8 cellular contexts compared by ENCODE assay signal in genomic region chrX:1453951-1454785, GRCh38. TPM values are rescaled to one million over a fixed set of nuclear protein-coding genes. Genes with fewer than 3 reads are reported as not detected.
A peak's percentile ranks its signal among the peaks of the same experiment; 100 is the strongest.
DNase-seq lines count a peak whose midpoint lies in the region; ATAC-seq, FAIRE-seq and TF ChIP-seq lines count a peak whose summit lies in the region.

No MANE protein-coding gene starts in this region.

- H3K4me3 Mint-ChIP-seq in T-helper 2 cell treated with Interferon-gamma antibody and Interleukin-4, amounts not matched to agents 5 μg/mL and 100 μg/mL, for 36 hours = peak overlapping the region; percentile 65

- peak overlapping the region; percentile 74 to 84 (median 79); a peak in 3 of 6 replicates for H3K4me3 ChIP-seq in HepG2 (replicated peaks in 1 of 3; ENCODE audit: insufficient read depth in 1 of 3, low read depth in 2 of 3, low read length in 3 of 3)

- H3K9me3 ChIP-seq in HepG2 (ENCODE audit: low read length) = no peaks in the 10 kb centered on the region

- TF ChIP-seq CTCF in HepG2 (CRISPR knock-in tag; IDR thresholded peaks at IDR 0.05) = peak; percentile 94

- H3K27me3 Mint-ChIP-seq in T-helper 2 cell treated with Interferon-gamma antibody and Interleukin-4, amounts not matched to agents 5 μg/mL and 100 μg/mL, for 36 hours (ENCODE audit: low read depth) = no peaks in the 10 kb centered on the region

- CTCF ChIA-PET in HepG2 (lab: Yijun Ruan, JAX; ENCODE audit: low intra/inter-chr PET ratio, low total read pairs) = no interaction called here

- H3K4me1 ChIP-seq in HepG2 (ENCODE audit: insufficient read depth, low read length) = peaks cover 12% of the 10 kb centered on the region

- POLR2A ChIA-PET in HepG2 (lab: Yijun Ruan, JAX) = no interaction called here

- H3K36me3 Mint-ChIP-seq in T-helper 2 cell treated with Interferon-gamma antibody and Interleukin-4, amounts not matched to agents 5 μg/mL and 100 μg/mL, for 36 hours (ENCODE audit: low read depth) = peaks cover 10% of the 10 kb centered on the region

- WGBS in HepG2 (ENCODE audit: low lambda C conversion rate) = 10% methylated on average over 19 of the region's 45 CpGs

- no peak for TF ChIP-seq POLR2A in HepG2 (IDR thresholded peaks at IDR 0.05; ENCODE audit: insufficient read depth in 1 of 2, low read depth in 2 of 2, low read length in 2 of 2)

- no peak overlapping the region for H2AFZ ChIP-seq in HepG2 (ENCODE audit: low read length)

- peak; percentile 59 for ATAC-seq in GM18861 (IDR thresholded peaks at IDR 0.05; ENCODE audit: unreplicated experiment)
- ATAC-seq in HG03095 (IDR thresholded peaks at IDR 0.05; ENCODE audit: unreplicated experiment) = peak; percentile 34
- ATAC-seq in HepG2 = peak; percentile 78

- no peaks in the 10 kb centered on the region for H4K20me1 ChIP-seq in HepG2 (ENCODE audit: insufficient read depth, low read length)

- H3K36me3 ChIP-seq in HepG2 (replicated peaks in 1 of 2; ENCODE audit: control insufficient read depth in 1 of 2, insufficient read depth in 2 of 2, low read length in 2 of 2) = no peaks in the 10 kb centered on the region

- H3K27me3 ChIP-seq in HepG2 (ENCODE audit: control insufficient read depth in 1 of 2, insufficient read depth in 2 of 2, low read length in 2 of 2) = peaks cover 1 to 9% of the 10 kb centered on the region in 2 experiments; a peak in 3 of 5 replicates

- no peak overlapping the region for H3K9ac ChIP-seq in HepG2 (ENCODE audit: insufficient read depth, low read depth, low read length)

- in situ Hi-C loops in HepG2 (cut with HindIII; ENCODE audit: extremely low pct_ligation_motif_present, low pct_unique_long_range_greater_than_20kb) = loop anchor here (25.0 kb wide), 1 partner anchor 1158 kb away; no protein-coding TSS in a partner anchor

- no peak for TF ChIP-seq EP300 in HepG2 (IDR thresholded peaks at IDR 0.05; ENCODE audit: low read depth in 2 of 2, low read length in 2 of 2)
- no peak for TF ChIP-seq EP300 in HepG2 (CRISPR knock-in tag; IDR thresholded peaks at IDR 0.05; ENCODE audit: borderline replicate concordance)

- H3K79me2 ChIP-seq in HepG2 (ENCODE audit: insufficient read depth, low read length) = peaks cover 10% of the 10 kb centered on the region

- H3K27ac Mint-ChIP-seq in T-helper 2 cell treated with Interferon-gamma antibody and Interleukin-4, amounts not matched to agents 5 μg/mL and 100 μg/mL, for 36 hours = peak overlapping the region; percentile 47

- peak; percentile 84 for DNase-seq in T-helper 2 cell treated with Interferon-gamma antibody and Interleukin-4, amounts not matched to agents 5 μg/mL and 100 μg/mL, for 36 hours (ENCODE audit: low spot score)
- DNase-seq in central memory CD4-positive, alpha-beta T cell = peak; percentile 83
- DNase-seq in HepG2 (ENCODE audit: low spot score) = peak; percentile 70
- DNase-seq in stimulated activated CD4-positive, alpha-beta T cell treated with anti-CD3 and anti-CD28 coated beads, TNF-alpha, amount 100 ng/mL, for 1 hour (ENCODE audit: low read depth in 3 of 3, low spot score in 1 of 3) = peak; percentile 72 to 96 (median 83)
- DNase-seq in NCI-H526 treated with DMSO at 0.1 percent for 48 hours (lab: John Stamatoyannopoulos, UW) = no peak
- DNase-seq in NCI-H1417 (lab: John Stamatoyannopoulos, UW) = no peak

- peaks cover 21% of the 10 kb centered on the region for H3K4me1 Mint-ChIP-seq in T-helper 2 cell treated with Interferon-gamma antibody and Interleukin-4, amounts not matched to agents 5 μg/mL and 100 μg/mL, for 36 hours (ENCODE audit: low read depth)

- peaks cover 10% of the 10 kb centered on the region for H3K9me3 Mint-ChIP-seq in T-helper 2 cell treated with Interferon-gamma antibody and Interleukin-4, amounts not matched to agents 5 μg/mL and 100 μg/mL, for 36 hours

- no TSS peak for BruUV-seq in HepG2 (replicated peaks; lab: Mats Ljungman, UMichigan)

- peak overlapping the region; percentile 47; the same call in 1 of the 2 replicates for H3K4me2 ChIP-seq in HepG2 (ENCODE audit: low read depth, low read length)

- no peak overlapping the region for H3K27ac ChIP-seq in HepG2 (ENCODE audit: extremely low read length, insufficient read depth, low read length)

- intact Hi-C loops in HepG2 (cut with micrococcal nuclease; ENCODE audit: unreplicated experiment) = loop anchor here (1.0 to 5.0 kb wide), 2 partner anchors 62 to 127 kb away; partner anchors contain the start of gene SLC25A6

- no peak for FAIRE-seq in HepG2 (lab: Jason Lieb, UNC)

- TF ChIP-seq RAD21 in HepG2 (CRISPR knock-in tag; IDR thresholded peaks at IDR 0.05) = peak; percentile 94

TF ChIP-seq in HepG2, 621 proteins besides CTCF, POLR2A, EP300 and RAD21 (continues in another document):
- TF ChIP-seq GLI4 (CRISPR knock-in tag; IDR thresholded peaks at IDR 0.05; ENCODE audit: borderline replicate concordance) (no peak), SIN3B (IDR thresholded peaks at IDR 0.05; ENCODE audit: low read length) (no peak), HHEX (CRISPR knock-in tag; IDR thresholded peaks at IDR 0.05) (no peak), SSRP1 (CRISPR knock-in tag; IDR thresholded peaks at IDR 0.05) (no peak), CBFB (CRISPR knock-in tag; IDR thresholded peaks at IDR 0.05) (no peak), EZH2 (conservative IDR thresholded peaks at IDR 0.05; ENCODE audit: low read depth, low read length) (no peak)
- TF ChIP-seq, protein P1, sequence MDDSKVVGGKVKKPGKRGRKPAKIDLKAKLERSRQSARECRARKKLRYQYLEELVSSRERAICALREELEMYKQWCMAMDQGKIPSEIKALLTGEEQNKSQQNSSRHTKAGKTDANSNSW (CRISPR knock-in tag; IDR thresholded peaks at IDR 0.05; ENCODE audit: borderline replicate concordance) = no peak

RNA-seq across cellular contexts. Expression of gene ASMTL, which starts 1.5 kb away (rescaled TPM):
- total RNA-seq in HepG2 (2016; rRNA removed; fragmentation: Illumina TruSeq; extraction: Trizol) = 5.6 and 6.3 TPM in 2 replicates
- 1.3 and 1.9 TPM in 2 replicates for total RNA-seq in HepG2 (2016; cell fraction: cytosol; rRNA removed; fragmentation: Illumina TruSeq; extraction: Trizol; ENCODE audit: low read depth)
- 5.5 and 6.1 TPM in 2 replicates for total RNA-seq in HepG2 (2016; cell fraction: insoluble cytoplasmic fraction; rRNA removed; fragmentation: Illumina TruSeq; extraction: Trizol)
- 2.5 and 2.6 TPM in 2 replicates for total RNA-seq in HepG2 (2016; cell fraction: membrane; rRNA removed; fragmentation: Illumina TruSeq; extraction: Trizol)
- total RNA-seq in HepG2 (2016; cell fraction: nucleus; rRNA removed; fragmentation: Illumina TruSeq; extraction: Trizol) = 4.9 and 6.4 TPM in 2 replicates
- polyA plus RNA-seq in HepG2 (2011; rRNA removed) = 16.3 and 16.4 TPM in 2 replicates
- 10.6 and 17.6 TPM in 2 replicates for polyA plus RNA-seq in HepG2 (2011; cell fraction: cytosol; rRNA removed)
- 20.1 and 27.5 TPM in 2 replicates for polyA plus RNA-seq in HepG2 (2011; cell fraction: nucleus; rRNA removed)
- polyA plus RNA-seq in HepG2 (2012) = 11.5 and 12.3 TPM in 2 replicates
- polyA plus RNA-seq in HepG2 (2016; cell fraction: cytosol; fragmentation: Illumina TruSeq; extraction: Trizol; ENCODE audit: low read depth) = 1.6 and 2.0 TPM in 2 replicates
- polyA plus RNA-seq in HepG2 (2016; cell fraction: insoluble cytoplasmic fraction; fragmentation: Illumina TruSeq; extraction: Trizol; ENCODE audit: low read depth) = 10.7 and 11.3 TPM in 2 replicates
- polyA plus RNA-seq in HepG2 (2016; cell fraction: membrane; fragmentation: Illumina TruSeq; extraction: Trizol; ENCODE audit: low read depth) = 2.3 and 2.4 TPM in 2 replicates
- 11.5 and 12.7 TPM in 2 replicates for polyA plus RNA-seq in HepG2 (2016; cell fraction: nucleus; fragmentation: Illumina TruSeq; extraction: Trizol; ENCODE audit: insufficient read depth, low read depth)
- polyA minus RNA-seq in HepG2 (2011; rRNA and poly(A)+ RNA removed; ENCODE audit: low replicate concordance) = 9.3 and 19.0 TPM in 2 replicates
- 10.4 and 11.7 TPM in 2 replicates for polyA minus RNA-seq in HepG2 (2011; cell fraction: cytosol; rRNA and poly(A)+ RNA removed)
- polyA minus RNA-seq in HepG2 (2011; cell fraction: nucleus; rRNA and poly(A)+ RNA removed) = 8.6 and 12.7 TPM in 2 replicates

Comparison
In these comparisons a context has a peak if more than half of its experiments do, and no peak if none do; other contexts are left out.
1. DNase-seq: peak in T-helper 2 cell treated with Interferon-gamma antibody and Interleukin-4, amounts not matched to agents 5 μg/mL and 100 μg/mL, for 36 hours (single experiment), central memory CD4-positive, alpha-beta T cell (single experiment), HepG2 (single experiment) and stimulated activated CD4-positive, alpha-beta T cell treated with anti-CD3 and anti-CD28 coated beads, TNF-alpha, amount 100 ng/mL, for 1 hour (3 of 3); none in NCI-H526 treated with DMSO at 0.1 percent for 48 hours (single experiment) and NCI-H1417 (0 of 3).
2. Peak in every context shown above with its lines, with median percentiles within 50 percentile points of each other: ATAC-seq.